ENCODE assay signal across 18 cellular contexts in the genomic region with DNA sequence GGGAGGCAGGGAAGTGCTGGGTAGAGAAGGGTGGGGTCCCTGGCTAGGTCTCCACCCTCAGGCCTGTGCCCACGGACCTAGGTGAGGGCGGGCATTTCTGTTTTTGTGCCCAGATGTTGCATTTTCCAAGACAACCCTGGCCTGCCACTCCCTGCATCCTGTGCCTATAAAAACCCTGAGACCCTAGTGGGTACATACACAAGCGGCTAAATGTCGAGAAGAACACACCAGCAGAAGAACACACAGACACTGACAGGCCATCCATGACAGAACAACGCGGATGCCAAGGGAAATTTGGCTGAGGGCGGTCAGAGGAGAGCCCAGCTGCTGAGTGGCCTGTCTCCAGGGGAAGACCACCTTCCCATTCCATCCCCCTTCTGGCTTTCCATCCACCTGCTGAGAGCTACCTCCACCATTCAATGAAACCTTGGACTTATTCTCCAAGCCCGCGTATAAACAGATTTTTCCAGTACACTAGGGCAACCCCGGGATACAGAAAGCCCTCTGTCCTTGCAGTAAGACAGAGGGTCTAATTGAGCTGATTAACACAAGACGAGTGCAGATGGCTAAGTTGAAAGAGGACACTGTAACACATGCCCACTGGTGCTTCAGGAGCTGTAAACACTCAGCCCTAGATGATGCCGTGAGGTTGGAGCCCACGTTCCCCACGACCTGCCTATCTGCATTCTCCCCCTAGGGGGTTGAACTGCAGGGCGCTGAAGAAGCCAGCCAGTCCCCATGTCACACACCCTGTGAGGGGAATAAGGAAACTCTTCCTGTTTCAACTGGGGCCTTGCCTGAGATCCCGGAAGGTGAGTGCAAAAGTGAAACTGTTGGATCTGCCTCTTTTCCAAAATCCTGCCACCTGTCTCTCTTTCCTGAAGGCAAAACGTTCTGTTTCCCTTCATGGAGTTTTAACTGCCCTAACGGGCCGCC.
"Had no signal": no experiment of that assay in that cellular context is flagged by ENCODE, and none has a peak within 500 bp of the region (broad histone marks: within the 10 kb centered on the region; RNA-seq: fewer than 3 reads in every experiment).

No MANE protein-coding gene starts in this region.

- H3K27me3 Mint-ChIP-seq: activated CD4-positive, alpha-beta memory T cell treated with anti-CD3 and anti-CD28 coated beads, Interleukin-2, amount 10 ng/mL, durations not matched to agents 7 days and 5 days; activated T-cell treated with anti-CD3 and anti-CD28 coated beads, Interleukin-2, amount 50 U/mL, for 24 hours; stimulated activated naive CD8-positive, alpha-beta T cell treated with anti-CD3 and anti-CD28 coated beads, Interleukin-15, amount 100 ng/mL, for 72 hours had no signal

- H3K9me3 ChIP-seq: gastroesophageal sphincter, left ventricle myocardium inferior, sigmoid colon, spleen, upper lobe of right lung had no signal

- H3K27ac ChIP-seq: cardiac muscle cell, dorsolateral prefrontal cortex, gastroesophageal sphincter, left ventricle myocardium inferior, sigmoid colon, spleen, upper lobe of right lung, VCaP had no signal

- ATAC-seq: gastroesophageal sphincter; stimulated activated naive CD8-positive, alpha-beta T cell treated with anti-CD3 and anti-CD28 coated beads, Interleukin-15, amount 100 ng/mL, for 72 hours had no signal

- H3K4me1 Mint-ChIP-seq: activated CD4-positive, alpha-beta memory T cell treated with anti-CD3 and anti-CD28 coated beads, Interleukin-2, amount 10 ng/mL, durations not matched to agents 7 days and 5 days; nephron; stimulated activated naive CD8-positive, alpha-beta T cell treated with anti-CD3 and anti-CD28 coated beads, Interleukin-15, amount 100 ng/mL, for 72 hours had no signal

- H3K9me3 Mint-ChIP-seq: activated CD4-positive, alpha-beta memory T cell treated with anti-CD3 and anti-CD28 coated beads, Interleukin-2, amount 10 ng/mL, durations not matched to agents 7 days and 5 days; activated T-cell treated with anti-CD3 and anti-CD28 coated beads, Interleukin-2, amount 50 U/mL, for 24 hours; nephron; stimulated activated naive CD8-positive, alpha-beta T cell treated with anti-CD3 and anti-CD28 coated beads, Interleukin-15, amount 100 ng/mL, for 72 hours had no signal

- H3K4me3 Mint-ChIP-seq: activated CD4-positive, alpha-beta memory T cell treated with anti-CD3 and anti-CD28 coated beads, Interleukin-2, amount 10 ng/mL, durations not matched to agents 7 days and 5 days; activated T-cell treated with anti-CD3 and anti-CD28 coated beads, Interleukin-2, amount 50 U/mL, for 24 hours; nephron; stimulated activated naive CD8-positive, alpha-beta T cell treated with anti-CD3 and anti-CD28 coated beads, Interleukin-15, amount 100 ng/mL, for 72 hours had no signal

- H3K27ac Mint-ChIP-seq: activated CD4-positive, alpha-beta memory T cell treated with anti-CD3 and anti-CD28 coated beads, Interleukin-2, amount 10 ng/mL, durations not matched to agents 7 days and 5 days; activated T-cell treated with anti-CD3 and anti-CD28 coated beads, Interleukin-2, amount 50 U/mL, for 24 hours; nephron; stimulated activated naive CD8-positive, alpha-beta T cell treated with anti-CD3 and anti-CD28 coated beads, Interleukin-15, amount 100 ng/mL, for 72 hours had no signal

- FAIRE-seq: keratinocyte had no signal

- H3K4me3 ChIP-seq: cardiac muscle cell, gastroesophageal sphincter, left ventricle myocardium inferior, sigmoid colon, spleen, upper lobe of right lung had no signal

- DNase-seq: activated CD4-positive, alpha-beta memory T cell treated with anti-CD3 and anti-CD28 coated beads, Interleukin-2, amount 10 ng/mL, durations not matched to agents 7 days and 5 days; activated CD4-positive, alpha-beta T cell treated with anti-CD3 and anti-CD28 coated beads for 4 hours; activated naive CD4-positive, alpha-beta T cell treated with anti-CD3 and anti-CD28 coated beads, Interleukin-2, amount 50 U/mL, for 16 hours; activated T-cell treated with anti-CD3 and anti-CD28 coated beads, Interleukin-2, amount 50 U/mL, for 24 hours; dorsolateral prefrontal cortex; erythroblast; hippocampal formation; left ventricle myocardium inferior; mesenchymal stem cell; sigmoid colon; spleen; stimulated activated naive CD8-positive, alpha-beta T cell treated with anti-CD3 and anti-CD28 coated beads, Interleukin-15, amount 100 ng/mL, for 72 hours; upper lobe of right lung had no signal

- H3K4me1 ChIP-seq: gastroesophageal sphincter, left ventricle myocardium inferior, sigmoid colon, upper lobe of right lung had no signal
